Comparison of ENCODE assay signal across 8 cellular contexts in the genomic region with DNA sequence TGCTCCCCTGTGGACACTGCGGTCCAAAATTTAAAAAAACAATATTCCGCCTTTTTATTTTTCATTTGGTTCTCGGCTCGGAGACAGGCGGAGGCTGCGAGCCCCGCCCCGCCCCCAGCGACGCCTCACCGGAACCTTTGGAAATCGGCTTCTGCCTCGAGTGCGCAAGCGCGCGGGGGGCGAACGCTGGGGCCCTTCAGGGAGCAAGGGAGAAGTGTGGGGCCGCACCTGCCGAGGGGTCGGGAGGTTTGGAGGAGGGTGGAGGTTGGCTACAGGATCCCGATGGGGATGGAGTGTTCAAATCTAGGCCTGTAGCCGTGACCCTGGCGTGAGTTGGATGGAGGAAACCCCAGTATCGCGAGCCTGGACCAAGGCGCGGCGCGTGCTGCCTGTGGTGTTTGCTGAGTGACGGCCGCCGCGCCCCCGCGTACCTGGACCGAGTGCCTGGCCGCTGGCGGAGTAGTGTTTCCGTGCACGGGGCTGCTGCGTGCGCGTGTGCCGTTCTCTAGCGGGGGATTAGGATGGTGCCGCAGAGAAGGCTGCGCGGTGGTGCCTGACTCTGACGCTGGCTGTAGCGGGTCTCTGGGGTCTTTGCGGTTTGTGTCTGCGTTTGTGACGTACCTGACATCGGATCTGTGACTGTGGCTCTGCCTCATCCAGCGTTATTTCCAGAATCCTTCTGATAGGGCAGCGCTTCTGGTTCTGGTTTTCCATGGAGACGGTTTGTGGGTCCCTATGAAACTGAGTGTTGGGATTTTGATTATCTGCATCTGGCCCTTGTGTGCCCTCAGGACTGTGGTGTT. TPM values are rescaled to one million over a fixed set of nuclear protein-coding genes. Genes with fewer than 3 reads are reported as not detected.
DNase-seq lines count a peak whose midpoint lies in the region; ATAC-seq and TF ChIP-seq lines count a peak whose summit lies in the region.

No MANE protein-coding gene starts in this region.

- TF ChIP-seq RAD21 in SK-N-SH (IDR thresholded peaks at IDR 0.05; ENCODE audit: low read length), result no peak

- H3K4me1 ChIP-seq in SK-N-SH (ENCODE audit: control insufficient read depth in 1 of 2, insufficient read depth in 2 of 2, low read depth in 1 of 2, low read length in 1 of 2), result no peaks in the 10 kb centered on the region; a peak in 1 of 4 replicates
- peaks cover 17% of the 10 kb centered on the region for H3K4me1 ChIP-seq in cardiac muscle cell (ENCODE audit: low read depth)
- peaks cover 3% of the 10 kb centered on the region for H3K4me1 ChIP-seq in parathyroid adenoma
- H3K4me1 ChIP-seq in tibial nerve, result peaks cover 0 to 31% (median 11%) of the 10 kb centered on the region in 4 donors

- H3K4me1 Mint-ChIP-seq in activated naive CD8-positive, alpha-beta T cell treated with anti-CD3 and anti-CD28 coated beads, Interleukin-2, amount 10 ng/mL, durations not matched to agents 7 days and 5 days, result peaks cover 18% of the 10 kb centered on the region

- H3K9me3 Mint-ChIP-seq in activated naive CD8-positive, alpha-beta T cell treated with anti-CD3 and anti-CD28 coated beads, Interleukin-2, amount 10 ng/mL, durations not matched to agents 7 days and 5 days, result peaks cover 14% of the 10 kb centered on the region

- peak overlapping the region; percentile 80 for H3K4me3 Mint-ChIP-seq in activated naive CD8-positive, alpha-beta T cell treated with anti-CD3 and anti-CD28 coated beads, Interleukin-2, amount 10 ng/mL, durations not matched to agents 7 days and 5 days

- H3K9ac ChIP-seq in SK-N-SH, result peak overlapping the region; percentile 88
- H3K9ac ChIP-seq in parathyroid adenoma, result peak overlapping the region; percentile 64

- TF ChIP-seq POLR2A in tibial nerve (IDR thresholded peaks at IDR 0.05), result no peak

- H3K9me3 ChIP-seq in SK-N-SH, result peaks cover 16% of the 10 kb centered on the region
- no peaks in the 10 kb centered on the region for H3K9me3 ChIP-seq in cardiac muscle cell (ENCODE audit: low read depth)
- H3K9me3 ChIP-seq in parathyroid adenoma (ENCODE audit: control insufficient read depth, low read length), result no peaks in the 10 kb centered on the region
- peaks cover 0 to 15% (median 0%) of the 10 kb centered on the region in 4 donors for H3K9me3 ChIP-seq in tibial nerve

- H2AFZ ChIP-seq in SK-N-SH (ENCODE audit: low read depth) (peak overlapping the region; percentile 95), parathyroid adenoma (peak overlapping the region; percentile 82)

- peaks cover 24% of the 10 kb centered on the region for H3K36me3 Mint-ChIP-seq in activated naive CD8-positive, alpha-beta T cell treated with anti-CD3 and anti-CD28 coated beads, Interleukin-2, amount 10 ng/mL, durations not matched to agents 7 days and 5 days

- POLR2A ChIA-PET in SK-N-SH (lab: Yijun Ruan, JAX), result interaction anchor here (1.5 kb wide), 1 partner anchor 149 kb away, joined by 5 read pairs; the partner anchor contains the start of gene ZNF793
- POLR2A ChIA-PET in activated naive CD8-positive, alpha-beta T cell treated with anti-CD3 and anti-CD28 coated beads, Interleukin-2, amount 10 ng/mL, durations not matched to agents 7 days and 5 days (lab: Charles Lee), result interaction anchor here (2.5 kb wide), 1 partner anchor 61 kb away, joined by 12 read pairs; the partner anchor contains the start of genes ZNF540 and ZNF571

- H3K27me3 ChIP-seq in SK-N-SH (ENCODE audit: insufficient read depth), result no peaks in the 10 kb centered on the region
- H3K27me3 ChIP-seq in cardiac muscle cell, result no peaks in the 10 kb centered on the region
- H3K27me3 ChIP-seq in parathyroid adenoma (ENCODE audit: control insufficient read depth, insufficient read depth, low read length), result no peaks in the 10 kb centered on the region
- H3K27me3 ChIP-seq in tibial nerve, result no peaks in the 10 kb centered on the region

- H3K79me2 ChIP-seq in SK-N-SH (ENCODE audit: insufficient read depth) (peaks cover 42% of the 10 kb centered on the region), parathyroid adenoma (peaks cover 9% of the 10 kb centered on the region)

- H3K36me3 ChIP-seq in SK-N-SH (replicated peaks in 1 of 2; ENCODE audit: control insufficient read depth in 1 of 2, insufficient read depth in 2 of 2, low read length in 1 of 2) (peaks cover 0 to 25% of the 10 kb centered on the region in 2 experiments), cardiac muscle cell (no peaks in the 10 kb centered on the region), parathyroid adenoma (ENCODE audit: control insufficient read depth, insufficient read depth, low read length) (no peaks in the 10 kb centered on the region), tibial nerve (peaks cover 0 to 14% (median 0%) of the 10 kb centered on the region in 3 donors)

- peak overlapping the region; percentile 87 for H3K4me2 ChIP-seq in SK-N-SH
- peak overlapping the region; percentile 86 for H3K4me2 ChIP-seq in parathyroid adenoma (ENCODE audit: low read length)

- ATAC-seq in GM21529 (IDR thresholded peaks at IDR 0.05; ENCODE audit: unreplicated experiment), result peak; percentile 52
- peak; percentile 75 for ATAC-seq in activated naive CD8-positive, alpha-beta T cell treated with anti-CD3 and anti-CD28 coated beads, Interleukin-2, amount 10 ng/mL, durations not matched to agents 7 days and 5 days (ENCODE audit: low read depth)

- DNase-seq in DMS114 treated with DMSO at 0.1 percent for 48 hours (lab: John Stamatoyannopoulos, UW; ENCODE audit: unreplicated experiment), result peak; percentile 86
- DNase-seq in KBM-7, result peak; percentile 90
- DNase-seq in SK-N-SH, result peak; percentile 89
- DNase-seq in activated naive CD8-positive, alpha-beta T cell treated with anti-CD3 and anti-CD28 coated beads, Interleukin-2, amount 10 ng/mL, durations not matched to agents 7 days and 5 days, result peak; percentile 92
- DNase-seq in cardiac muscle cell (ENCODE audit: low read depth in 1 of 2, low spot score in 1 of 2), result peak; percentile 86 to 89
- DNase-seq in tibial nerve (ENCODE audit: low spot score in 2 of 2), result peak; percentile 55 to 61

- WGBS in SK-N-SH (ENCODE audit: low lambda C conversion rate), result 5% methylated on average over 41 of the region's 59 CpGs
- WGBS in tibial nerve, 2 donors, result 1% methylated on average over 36 to 58 of the region's 59 CpGs

- H3K4me3 ChIP-seq in SK-N-SH (ENCODE audit: low read depth in 2 of 2, low read length in 1 of 2), result peak overlapping the region; percentile 82 to 91
- H3K4me3 ChIP-seq in cardiac muscle cell, result peak overlapping the region; percentile 63
- H3K4me3 ChIP-seq in parathyroid adenoma (ENCODE audit: low read depth, low read length), result peak overlapping the region; percentile 89
- H3K4me3 ChIP-seq in tibial nerve, result peak overlapping the region; percentile 47 to 94 (median 82)

- no peaks in the 10 kb centered on the region for H4K20me1 ChIP-seq in SK-N-SH (ENCODE audit: insufficient read depth)

- no peak for TF ChIP-seq CTCF in SK-N-SH (IDR thresholded peaks at IDR 0.05)
- no peak for TF ChIP-seq CTCF in cardiac muscle cell (IDR thresholded peaks at IDR 0.05; ENCODE audit: low read depth, low read length)
- TF ChIP-seq CTCF in parathyroid adenoma (IDR thresholded peaks at IDR 0.05), result no peak
- TF ChIP-seq CTCF in tibial nerve (IDR thresholded peaks at IDR 0.05), result no peak

- peaks cover 9% of the 10 kb centered on the region for H3F3A ChIP-seq in SK-N-SH (replicated peaks; ENCODE audit: insufficient read depth)

- H3K27me3 Mint-ChIP-seq in activated naive CD8-positive, alpha-beta T cell treated with anti-CD3 and anti-CD28 coated beads, Interleukin-2, amount 10 ng/mL, durations not matched to agents 7 days and 5 days, result no peaks in the 10 kb centered on the region

- peak overlapping the region; percentile 99 for H3K27ac Mint-ChIP-seq in activated naive CD8-positive, alpha-beta T cell treated with anti-CD3 and anti-CD28 coated beads, Interleukin-2, amount 10 ng/mL, durations not matched to agents 7 days and 5 days

- TF ChIP-seq EP300 in SK-N-SH (IDR thresholded peaks at IDR 0.05; ENCODE audit: borderline replicate concordance in 1 of 2, low read depth in 1 of 2, low read length in 1 of 2) (no peak), tibial nerve (IDR thresholded peaks at IDR 0.05) (peak in 1 of 2 donors; percentile 65)

- CTCF ChIA-PET in SK-N-SH (lab: Yijun Ruan, JAX), result no interaction called here

- no peaks in the 10 kb centered on the region for H3K9me2 ChIP-seq in SK-N-SH

- in situ Hi-C loops in KBM-7 (cut with MboI; ENCODE audit: low pct_unique_long_range_greater_than_20kb, low sequenced_read_pairs), result no loop called here

- H3K27ac ChIP-seq in SK-N-SH (ENCODE audit: low read depth in 2 of 2, low read length in 1 of 2) (peak overlapping the region; percentile 80 to 96), cardiac muscle cell (peak overlapping the region; percentile 89), parathyroid adenoma (peak overlapping the region; percentile 92), tibial nerve (peak overlapping the region; percentile 81 to 94 (median 85))

TF ChIP-seq in SK-N-SH, 30 proteins besides CTCF, POLR2A, EP300 and RAD21 (continues in another document):
- no peak for TF ChIP-seq JUND (IDR thresholded peaks at IDR 0.05)
- TF ChIP-seq, protein P1, sequence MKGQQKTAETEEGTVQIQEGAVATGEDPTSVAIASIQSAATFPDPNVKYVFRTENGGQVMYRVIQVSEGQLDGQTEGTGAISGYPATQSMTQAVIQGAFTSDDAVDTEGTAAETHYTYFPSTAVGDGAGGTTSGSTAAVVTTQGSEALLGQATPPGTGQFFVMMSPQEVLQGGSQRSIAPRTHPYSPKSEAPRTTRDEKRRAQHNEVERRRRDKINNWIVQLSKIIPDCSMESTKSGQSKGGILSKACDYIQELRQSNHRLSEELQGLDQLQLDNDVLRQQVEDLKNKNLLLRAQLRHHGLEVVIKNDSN (IDR thresholded peaks at IDR 0.05; ENCODE audit: borderline replicate concordance, low read depth), result peak; percentile 54; the same call in 1 of the 2 replicates
- peak; percentile 98 for TF ChIP-seq CHD2 (IDR thresholded peaks at IDR 0.05; ENCODE audit: low read length, partially characterized antibody)
- TF ChIP-seq NRF1 (IDR thresholded peaks at IDR 0.05; ENCODE audit: low read depth, low read length), result peak; percentile 74

RNA-seq across cellular contexts. Expression of gene ZFP30, which starts 0.6 kb away (rescaled TPM):
- polyA plus RNA-seq in SK-N-SH (2012; rRNA removed) (2.3 and 2.5 TPM in 2 replicates), cardiac muscle cell (7.1 and 10.9 TPM in 2 replicates)
- 1.8 and 1.9 TPM in 2 replicates for polyA plus RNA-seq in SK-N-SH (2012; cell fraction: cytosol; rRNA removed)
- polyA plus RNA-seq in SK-N-SH (2012; cell fraction: nucleus; rRNA removed), result 8.5 and 9.9 TPM in 2 replicates
- total RNA-seq in activated naive CD8-positive, alpha-beta T cell treated with anti-CD3 and anti-CD28 coated beads, Interleukin-2, amount 10 ng/mL, durations not matched to agents 7 days and 5 days, result 10 to 100 TPM; 16.6 to 18.9 TPM
- total RNA-seq in cardiac muscle cell (24.5 and 27.0 TPM in 2 replicates), tibial nerve (10 to 100 TPM; 10.2 to 40.6 (median 16.9) TPM)

Comparison
In these comparisons a context has a peak if more than half of its experiments do, and no peak if none do; other contexts are left out.
1. Peak in every context shown above with its lines: DNase-seq, ATAC-seq, H3K4me3 ChIP-seq and H3K27ac ChIP-seq.